1 cellular context compared by ENCODE assay signal in the genomic region with DNA sequence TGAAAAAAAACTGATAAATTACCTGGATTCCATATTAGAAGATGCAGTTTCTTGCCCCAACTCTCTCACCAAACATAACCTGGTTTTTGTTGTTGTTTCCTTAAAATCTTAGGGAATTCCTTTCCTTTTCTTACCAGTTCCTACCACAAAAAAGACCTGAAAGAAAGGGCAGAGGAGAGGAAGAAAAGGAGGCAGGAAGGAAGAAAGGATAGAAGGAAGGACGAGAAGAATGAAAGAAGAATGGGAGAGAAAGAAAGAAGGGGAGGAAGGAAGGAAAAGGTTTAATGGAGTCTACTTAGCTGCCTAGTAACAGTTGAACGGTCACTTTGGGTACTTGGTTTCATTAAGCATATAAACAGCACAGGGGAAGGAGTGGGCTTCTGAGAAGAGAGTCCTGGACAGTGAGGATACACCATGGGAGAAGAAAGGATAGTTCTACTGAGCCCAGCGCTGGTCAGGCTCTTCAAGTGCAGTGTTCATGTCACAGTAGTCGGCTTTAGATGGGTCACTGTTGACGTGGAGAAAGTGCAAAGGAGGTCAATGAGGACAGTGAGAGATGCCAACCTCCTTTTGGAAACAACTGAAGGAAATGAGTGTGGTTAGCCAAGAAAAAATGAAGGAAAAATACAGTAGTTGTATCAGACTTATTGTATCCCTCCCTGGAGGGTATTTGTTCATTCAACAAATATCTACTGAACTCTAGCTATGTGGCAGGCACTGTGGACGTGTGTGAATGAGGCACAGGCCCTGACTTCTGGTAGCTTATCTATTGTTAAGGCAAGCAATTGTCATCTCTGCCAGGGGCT.
TF ChIP-seq lines count a peak whose summit lies in the region.

No MANE protein-coding gene starts in this region.

TF ChIP-seq in H1, 55 proteins besides CTCF, POLR2A, EP300 and RAD21 (continued from another document):
- TF ChIP-seq, protein P1, sequence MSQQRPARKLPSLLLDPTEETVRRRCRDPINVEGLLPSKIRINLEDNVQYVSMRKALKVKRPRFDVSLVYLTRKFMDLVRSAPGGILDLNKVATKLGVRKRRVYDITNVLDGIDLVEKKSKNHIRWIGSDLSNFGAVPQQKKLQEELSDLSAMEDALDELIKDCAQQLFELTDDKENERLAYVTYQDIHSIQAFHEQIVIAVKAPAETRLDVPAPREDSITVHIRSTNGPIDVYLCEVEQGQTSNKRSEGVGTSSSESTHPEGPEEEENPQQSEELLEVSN (IDR thresholded peaks at IDR 0.05), result no peak
- TF ChIP-seq HDAC2 (IDR thresholded peaks at IDR 0.05; ENCODE audit: borderline replicate concordance in 1 of 2, low read depth in 2 of 2, low read length in 2 of 2) (no peak), JUND (IDR thresholded peaks at IDR 0.05; ENCODE audit: low read length) (no peak), FOSL1 (IDR thresholded peaks at IDR 0.05; ENCODE audit: insufficient read depth, low read depth, low read length) (no peak), SRF (IDR thresholded peaks at IDR 0.05; ENCODE audit: low read depth, low read length) (no peak), ASH2L (IDR thresholded peaks at IDR 0.05; ENCODE audit: low read length) (no peak), CHD2 (IDR thresholded peaks at IDR 0.05; ENCODE audit: low read length) (no peak), RNF2 (IDR thresholded peaks at IDR 0.05; ENCODE audit: borderline replicate concordance, low read depth, low read length, missing control alignments, poor library complexity, severe bottlenecking) (no peak)
- TF ChIP-seq, protein P2, sequence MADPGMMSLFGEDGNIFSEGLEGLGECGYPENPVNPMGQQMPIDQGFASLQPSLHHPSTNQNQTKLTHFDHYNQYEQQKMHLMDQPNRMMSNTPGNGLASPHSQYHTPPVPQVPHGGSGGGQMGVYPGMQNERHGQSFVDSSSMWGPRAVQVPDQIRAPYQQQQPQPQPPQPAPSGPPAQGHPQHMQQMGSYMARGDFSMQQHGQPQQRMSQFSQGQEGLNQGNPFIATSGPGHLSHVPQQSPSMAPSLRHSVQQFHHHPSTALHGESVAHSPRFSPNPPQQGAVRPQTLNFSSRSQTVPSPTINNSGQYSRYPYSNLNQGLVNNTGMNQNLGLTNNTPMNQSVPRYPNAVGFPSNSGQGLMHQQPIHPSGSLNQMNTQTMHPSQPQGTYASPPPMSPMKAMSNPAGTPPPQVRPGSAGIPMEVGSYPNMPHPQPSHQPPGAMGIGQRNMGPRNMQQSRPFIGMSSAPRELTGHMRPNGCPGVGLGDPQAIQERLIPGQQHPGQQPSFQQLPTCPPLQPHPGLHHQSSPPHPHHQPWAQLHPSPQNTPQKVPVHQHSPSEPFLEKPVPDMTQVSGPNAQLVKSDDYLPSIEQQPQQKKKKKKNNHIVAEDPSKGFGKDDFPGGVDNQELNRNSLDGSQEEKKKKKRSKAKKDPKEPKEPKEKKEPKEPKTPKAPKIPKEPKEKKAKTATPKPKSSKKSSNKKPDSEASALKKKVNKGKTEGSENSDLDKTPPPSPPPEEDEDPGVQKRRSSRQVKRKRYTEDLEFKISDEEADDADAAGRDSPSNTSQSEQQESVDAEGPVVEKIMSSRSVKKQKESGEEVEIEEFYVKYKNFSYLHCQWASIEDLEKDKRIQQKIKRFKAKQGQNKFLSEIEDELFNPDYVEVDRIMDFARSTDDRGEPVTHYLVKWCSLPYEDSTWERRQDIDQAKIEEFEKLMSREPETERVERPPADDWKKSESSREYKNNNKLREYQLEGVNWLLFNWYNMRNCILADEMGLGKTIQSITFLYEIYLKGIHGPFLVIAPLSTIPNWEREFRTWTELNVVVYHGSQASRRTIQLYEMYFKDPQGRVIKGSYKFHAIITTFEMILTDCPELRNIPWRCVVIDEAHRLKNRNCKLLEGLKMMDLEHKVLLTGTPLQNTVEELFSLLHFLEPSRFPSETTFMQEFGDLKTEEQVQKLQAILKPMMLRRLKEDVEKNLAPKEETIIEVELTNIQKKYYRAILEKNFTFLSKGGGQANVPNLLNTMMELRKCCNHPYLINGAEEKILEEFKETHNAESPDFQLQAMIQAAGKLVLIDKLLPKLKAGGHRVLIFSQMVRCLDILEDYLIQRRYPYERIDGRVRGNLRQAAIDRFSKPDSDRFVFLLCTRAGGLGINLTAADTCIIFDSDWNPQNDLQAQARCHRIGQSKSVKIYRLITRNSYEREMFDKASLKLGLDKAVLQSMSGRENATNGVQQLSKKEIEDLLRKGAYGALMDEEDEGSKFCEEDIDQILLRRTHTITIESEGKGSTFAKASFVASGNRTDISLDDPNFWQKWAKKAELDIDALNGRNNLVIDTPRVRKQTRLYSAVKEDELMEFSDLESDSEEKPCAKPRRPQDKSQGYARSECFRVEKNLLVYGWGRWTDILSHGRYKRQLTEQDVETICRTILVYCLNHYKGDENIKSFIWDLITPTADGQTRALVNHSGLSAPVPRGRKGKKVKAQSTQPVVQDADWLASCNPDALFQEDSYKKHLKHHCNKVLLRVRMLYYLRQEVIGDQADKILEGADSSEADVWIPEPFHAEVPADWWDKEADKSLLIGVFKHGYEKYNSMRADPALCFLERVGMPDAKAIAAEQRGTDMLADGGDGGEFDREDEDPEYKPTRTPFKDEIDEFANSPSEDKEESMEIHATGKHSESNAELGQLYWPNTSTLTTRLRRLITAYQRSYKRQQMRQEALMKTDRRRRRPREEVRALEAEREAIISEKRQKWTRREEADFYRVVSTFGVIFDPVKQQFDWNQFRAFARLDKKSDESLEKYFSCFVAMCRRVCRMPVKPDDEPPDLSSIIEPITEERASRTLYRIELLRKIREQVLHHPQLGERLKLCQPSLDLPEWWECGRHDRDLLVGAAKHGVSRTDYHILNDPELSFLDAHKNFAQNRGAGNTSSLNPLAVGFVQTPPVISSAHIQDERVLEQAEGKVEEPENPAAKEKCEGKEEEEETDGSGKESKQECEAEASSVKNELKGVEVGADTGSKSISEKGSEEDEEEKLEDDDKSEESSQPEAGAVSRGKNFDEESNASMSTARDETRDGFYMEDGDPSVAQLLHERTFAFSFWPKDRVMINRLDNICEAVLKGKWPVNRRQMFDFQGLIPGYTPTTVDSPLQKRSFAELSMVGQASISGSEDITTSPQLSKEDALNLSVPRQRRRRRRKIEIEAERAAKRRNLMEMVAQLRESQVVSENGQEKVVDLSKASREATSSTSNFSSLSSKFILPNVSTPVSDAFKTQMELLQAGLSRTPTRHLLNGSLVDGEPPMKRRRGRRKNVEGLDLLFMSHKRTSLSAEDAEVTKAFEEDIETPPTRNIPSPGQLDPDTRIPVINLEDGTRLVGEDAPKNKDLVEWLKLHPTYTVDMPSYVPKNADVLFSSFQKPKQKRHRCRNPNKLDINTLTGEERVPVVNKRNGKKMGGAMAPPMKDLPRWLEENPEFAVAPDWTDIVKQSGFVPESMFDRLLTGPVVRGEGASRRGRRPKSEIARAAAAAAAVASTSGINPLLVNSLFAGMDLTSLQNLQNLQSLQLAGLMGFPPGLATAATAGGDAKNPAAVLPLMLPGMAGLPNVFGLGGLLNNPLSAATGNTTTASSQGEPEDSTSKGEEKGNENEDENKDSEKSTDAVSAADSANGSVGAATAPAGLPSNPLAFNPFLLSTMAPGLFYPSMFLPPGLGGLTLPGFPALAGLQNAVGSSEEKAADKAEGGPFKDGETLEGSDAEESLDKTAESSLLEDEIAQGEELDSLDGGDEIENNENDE (IDR thresholded peaks at IDR 0.05; ENCODE audit: insufficient replicate concordance, low read length), result no peak
- TF ChIP-seq, protein P3, sequence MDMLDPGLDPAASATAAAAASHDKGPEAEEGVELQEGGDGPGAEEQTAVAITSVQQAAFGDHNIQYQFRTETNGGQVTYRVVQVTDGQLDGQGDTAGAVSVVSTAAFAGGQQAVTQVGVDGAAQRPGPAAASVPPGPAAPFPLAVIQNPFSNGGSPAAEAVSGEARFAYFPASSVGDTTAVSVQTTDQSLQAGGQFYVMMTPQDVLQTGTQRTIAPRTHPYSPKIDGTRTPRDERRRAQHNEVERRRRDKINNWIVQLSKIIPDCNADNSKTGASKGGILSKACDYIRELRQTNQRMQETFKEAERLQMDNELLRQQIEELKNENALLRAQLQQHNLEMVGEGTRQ (IDR thresholded peaks at IDR 0.05; ENCODE audit: low read length), result no peak
TF ChIP-seq in H1: peak in this region for 0.
